ENCODE assay signal across 8 cellular contexts in genomic region chr6:116387374-116387773, GRCh38. TPM values are rescaled to one million over a fixed set of nuclear protein-coding genes. Genes with fewer than 3 reads are reported as not detected.
DNase-seq lines count a peak whose midpoint lies in the region; ATAC-seq and TF ChIP-seq lines count a peak whose summit lies in the region.

No MANE protein-coding gene starts in this region.

- POLR2A ChIA-PET in naive thymus-derived CD8-positive, alpha-beta T cell (lab: Charles Lee) = no interaction called here

- peaks cover 33% of the 10 kb centered on the region for H3K4me1 ChIP-seq in SJSA1 (replicated peaks)

- no peak overlapping the region for H3K4me3 ChIP-seq in SJSA1

- no peak for TF ChIP-seq CTCF in nephron (IDR thresholded peaks at IDR 0.05; ENCODE audit: unreplicated experiment in 3 of 3)

- H3K4me3 Mint-ChIP-seq in nephron = no peak overlapping the region
- no peak overlapping the region for H3K4me3 Mint-ChIP-seq in naive thymus-derived CD8-positive, alpha-beta T cell

- H3K27me3 ChIP-seq in SJSA1 (replicated peaks) = no peaks in the 10 kb centered on the region

- ATAC-seq in GM19025 (IDR thresholded peaks at IDR 0.05; ENCODE audit: low read depth, unreplicated experiment) = peak; percentile 56
- ATAC-seq in HG02884 (IDR thresholded peaks at IDR 0.05; ENCODE audit: unreplicated experiment) = peak; percentile 61
- ATAC-seq in naive thymus-derived CD8-positive, alpha-beta T cell = no peak

- H3K27me3 Mint-ChIP-seq in nephron (ENCODE audit: low read depth) = no peaks in the 10 kb centered on the region
- H3K27me3 Mint-ChIP-seq in naive thymus-derived CD8-positive, alpha-beta T cell = peaks cover 0 to 8% (median 0%) of the 10 kb centered on the region in 5 donors

- H3K9me3 ChIP-seq in SJSA1 (replicated peaks) = no peaks in the 10 kb centered on the region

- no peaks in the 10 kb centered on the region for H3K36me3 ChIP-seq in SJSA1

- H3K36me3 Mint-ChIP-seq in nephron (ENCODE audit: low read depth) = peaks cover 3% of the 10 kb centered on the region
- H3K36me3 Mint-ChIP-seq in naive thymus-derived CD8-positive, alpha-beta T cell = no peaks in the 10 kb centered on the region

- peak overlapping the region; percentile 45 to 64 (median 52) for H3K27ac Mint-ChIP-seq in nephron
- H3K27ac Mint-ChIP-seq in naive thymus-derived CD8-positive, alpha-beta T cell = peak overlapping the region in 1 of 10 donors; percentile 22

- DNase-seq in SJSA1 (ENCODE audit: low read depth in 1 of 2, low spot score in 2 of 2) = no peak
- no peak for DNase-seq in NCI-H1092 treated with DMSO at 0.1 percent for 48 hours (lab: John Stamatoyannopoulos, UW)
- no peak for DNase-seq in naive thymus-derived CD8-positive, alpha-beta T cell
- DNase-seq in cortex of kidney (lab: John Stamatoyannopoulos, UW) = no peak
- no peak for DNase-seq in hepatic stellate cell (ENCODE audit: low spot score)

- peak overlapping the region; percentile 49; the same call in 1 of the 2 replicates for H3K27ac ChIP-seq in SJSA1

- H3K4me1 Mint-ChIP-seq in nephron = peaks cover 33% of the 10 kb centered on the region
- H3K4me1 Mint-ChIP-seq in naive thymus-derived CD8-positive, alpha-beta T cell = peaks cover 4 to 36% (median 6%) of the 10 kb centered on the region in 4 donors

- no peaks in the 10 kb centered on the region for H3K9me3 Mint-ChIP-seq in nephron
- H3K9me3 Mint-ChIP-seq in naive thymus-derived CD8-positive, alpha-beta T cell = no peaks in the 10 kb centered on the region

RNA-seq across cellular contexts. Expression of gene DSE, which starts 16.6 kb away (rescaled TPM):
- total RNA-seq in SJSA1 (2014; rRNA removed; shearing (Covaris generic)) = 27.3 and 35.1 TPM in 2 replicates
- 1 to 10 TPM; 6.4 to 9.3 TPM for total RNA-seq in naive thymus-derived CD8-positive, alpha-beta T cell
- 1 to 10 TPM; 3.9 to 4.9 (median 4.0) TPM for polyA plus RNA-seq in naive thymus-derived CD8-positive, alpha-beta T cell

Comparison
In these comparisons a context has a peak if more than half of its experiments do, and no peak if none do; other contexts are left out.
1. ATAC-seq: peak in GM19025 (single experiment) and HG02884 (single experiment); none in naive thymus-derived CD8-positive, alpha-beta T cell (0 of 2).